ENCODE assay signal across 8 cellular contexts in genomic region chr2:190468814-190469569, GRCh38.
A peak's percentile ranks its signal among the peaks of the same experiment; 100 is the strongest.
DNase-seq lines count a peak whose midpoint lies in the region; ATAC-seq and TF ChIP-seq lines count a peak whose summit lies in the region.

No MANE protein-coding gene starts in this region.

- POLR2A ChIA-PET in AG04450 (lab: Yijun Ruan, JAX) = no interaction called here

- no peaks in the 10 kb centered on the region for H3K27me3 ChIP-seq in AG04450 (ENCODE audit: control insufficient read depth, insufficient read depth, low read length)
- no peaks in the 10 kb centered on the region for H3K27me3 ChIP-seq in left lung
- H3K27me3 ChIP-seq in upper lobe of left lung = no peaks in the 10 kb centered on the region

- H3K4me3 ChIP-seq in AG04450 (ENCODE audit: low read depth, low read length) = peak overlapping the region; percentile 11; the same call in 1 of the 2 replicates
- H3K4me3 ChIP-seq in left lung = no peak overlapping the region
- no peak overlapping the region for H3K4me3 ChIP-seq in upper lobe of left lung

- H3K27ac Mint-ChIP-seq in central memory CD8-positive, alpha-beta T cell (ENCODE audit: low read depth) = peak overlapping the region; percentile 9
- no peak overlapping the region for H3K27ac Mint-ChIP-seq in stimulated activated naive B cell treated with anti-CD40 and anti-IgM and Interleukin-4, amounts not matched to agents 10 μg/mL and 1 μg/mL and 100 μg/mL, for 72 hours

- H3K4me3 Mint-ChIP-seq in central memory CD8-positive, alpha-beta T cell = no peak overlapping the region
- H3K4me3 Mint-ChIP-seq in stimulated activated naive B cell treated with anti-CD40 and anti-IgM and Interleukin-4, amounts not matched to agents 10 μg/mL and 1 μg/mL and 100 μg/mL, for 72 hours = no peak overlapping the region

- ATAC-seq in GM18861 (IDR thresholded peaks at IDR 0.05; ENCODE audit: unreplicated experiment) (peak; percentile 31), HG03342 (IDR thresholded peaks at IDR 0.05; ENCODE audit: unreplicated experiment) (peak; percentile 66), left lung (peak; percentile 86), upper lobe of left lung (ENCODE audit: low FRiP score in 2 of 2) (peak; percentile 73 to 88)
- ATAC-seq in central memory CD8-positive, alpha-beta T cell (replicated peaks; ENCODE audit: extremely low read depth, poor library complexity, severe bottlenecking) = no peak
- ATAC-seq in stimulated activated naive B cell treated with anti-CD40 and anti-IgM and Interleukin-4, amounts not matched to agents 10 μg/mL and 1 μg/mL and 100 μg/mL, for 72 hours (replicated peaks) = no peak

- 22 to 25% methylated on average over 4 of the region's 4 CpGs for WGBS in upper lobe of left lung, 2 donors

- no peaks in the 10 kb centered on the region for H3K27me3 Mint-ChIP-seq in central memory CD8-positive, alpha-beta T cell
- no peaks in the 10 kb centered on the region for H3K27me3 Mint-ChIP-seq in stimulated activated naive B cell treated with anti-CD40 and anti-IgM and Interleukin-4, amounts not matched to agents 10 μg/mL and 1 μg/mL and 100 μg/mL, for 72 hours

- H3K36me3 Mint-ChIP-seq in central memory CD8-positive, alpha-beta T cell (ENCODE audit: insufficient read depth) = peaks cover 5% of the 10 kb centered on the region
- H3K36me3 Mint-ChIP-seq in stimulated activated naive B cell treated with anti-CD40 and anti-IgM and Interleukin-4, amounts not matched to agents 10 μg/mL and 1 μg/mL and 100 μg/mL, for 72 hours = peaks cover 13 to 20% of the 10 kb centered on the region in 2 donors

- CTCF ChIA-PET in AG04450 (lab: Charles Lee) = no interaction called here

- H3K36me3 ChIP-seq in left lung (peaks cover 0 to 11% of the 10 kb centered on the region in 2 donors), upper lobe of left lung (peaks cover 0 to 9% (median 8%) of the 10 kb centered on the region in 4 donors)

- TF ChIP-seq CTCF in AG04450 (IDR thresholded peaks at IDR 0.05; ENCODE audit: low read depth, low read length) (no peak), left lung (IDR thresholded peaks at IDR 0.05) (no peak), upper lobe of left lung (IDR thresholded peaks at IDR 0.05) (no peak)

- TF ChIP-seq EP300 in upper lobe of left lung (IDR thresholded peaks at IDR 0.05) = peak in 1 of 4 donors; percentile 20

- peaks cover 9% of the 10 kb centered on the region for H3K9me3 Mint-ChIP-seq in central memory CD8-positive, alpha-beta T cell
- H3K9me3 Mint-ChIP-seq in stimulated activated naive B cell treated with anti-CD40 and anti-IgM and Interleukin-4, amounts not matched to agents 10 μg/mL and 1 μg/mL and 100 μg/mL, for 72 hours = peaks cover 4 to 6% of the 10 kb centered on the region in 2 donors

- H3K9me3 ChIP-seq in AG04450 (ENCODE audit: control insufficient read depth, insufficient read depth, low read length) (peaks cover 5% of the 10 kb centered on the region), left lung (no peaks in the 10 kb centered on the region), upper lobe of left lung (no peaks in the 10 kb centered on the region)

- peaks cover 53% of the 10 kb centered on the region for H3K4me1 Mint-ChIP-seq in central memory CD8-positive, alpha-beta T cell
- H3K4me1 Mint-ChIP-seq in stimulated activated naive B cell treated with anti-CD40 and anti-IgM and Interleukin-4, amounts not matched to agents 10 μg/mL and 1 μg/mL and 100 μg/mL, for 72 hours = peaks cover 20 to 58% of the 10 kb centered on the region in 2 donors

- no peak for TF ChIP-seq POLR2A in upper lobe of left lung (IDR thresholded peaks at IDR 0.05)

- peak; percentile 98 for DNase-seq in AG04450 (ENCODE audit: low read depth, low spot score)
- DNase-seq in NCI-H446 treated with DMSO at 0.1 percent for 48 hours (lab: John Stamatoyannopoulos, UW) = peak; percentile 99
- DNase-seq in central memory CD8-positive, alpha-beta T cell (ENCODE audit: low spot score in 2 of 2) = no peak
- DNase-seq in left lung = peak in 1 of 2 donors; percentile 44
- peak in 1 of 2 donors; percentile 56 for DNase-seq in upper lobe of left lung
- DNase-seq in stimulated activated naive B cell treated with anti-CD40 and anti-IgM and Interleukin-4, amounts not matched to agents 10 μg/mL and 1 μg/mL and 100 μg/mL, for 72 hours = no peak

- peak overlapping the region; percentile 81 for H3K27ac ChIP-seq in AG04450 (ENCODE audit: low read depth, low read length)
- peak overlapping the region; percentile 79 to 82 for H3K27ac ChIP-seq in left lung
- H3K27ac ChIP-seq in upper lobe of left lung = peak overlapping the region; percentile 53 to 91 (median 80)

- intact Hi-C loops in left lung (cut with DNase I) = no loop called here

- H3K4me1 ChIP-seq in left lung = peaks cover 16 to 21% of the 10 kb centered on the region in 2 donors
- peaks cover 26 to 42% (median 29%) of the 10 kb centered on the region in 4 donors for H3K4me1 ChIP-seq in upper lobe of left lung

Comparison
In these comparisons a context has a peak if more than half of its experiments do, and no peak if none do; other contexts are left out.
1. DNase-seq: peak in AG04450 (single experiment) and NCI-H446 treated with DMSO at 0.1 percent for 48 hours (single experiment); none in central memory CD8-positive, alpha-beta T cell (0 of 2) and stimulated activated naive B cell treated with anti-CD40 and anti-IgM and Interleukin-4, amounts not matched to agents 10 μg/mL and 1 μg/mL and 100 μg/mL, for 72 hours (single experiment).
2. ATAC-seq: peak in GM18861 (single experiment), HG03342 (single experiment), left lung (single experiment) and upper lobe of left lung (2 of 2); none in central memory CD8-positive, alpha-beta T cell (single experiment) and stimulated activated naive B cell treated with anti-CD40 and anti-IgM and Interleukin-4, amounts not matched to agents 10 μg/mL and 1 μg/mL and 100 μg/mL, for 72 hours (0 of 2).
3. Peak in every context shown above with its lines, with median percentiles within 50 percentile points of each other: H3K27ac ChIP-seq.